Comparison of ENCODE assay signal across 1 cellular context in the genomic region with DNA sequence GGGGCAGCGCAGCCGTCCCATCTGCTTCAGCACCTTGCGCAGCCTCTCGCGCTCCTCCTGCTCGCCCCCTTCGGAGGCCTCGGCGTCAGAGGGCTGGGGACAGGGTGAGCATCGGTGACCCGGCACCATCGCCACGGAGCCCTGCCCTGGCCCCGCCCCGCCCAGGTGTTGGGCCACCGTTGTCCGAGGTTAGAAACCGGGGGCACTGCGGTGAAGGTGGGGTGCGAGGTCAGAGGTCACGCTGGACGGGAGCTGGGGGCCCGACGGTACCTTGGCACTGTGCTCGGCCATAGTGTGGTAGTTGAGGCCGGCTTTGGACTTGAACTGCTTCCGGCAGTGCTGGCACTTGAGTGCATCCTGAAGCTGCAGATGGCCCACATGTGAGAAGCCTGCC.
TF ChIP-seq lines count a peak whose summit lies in the region.

No MANE protein-coding gene starts in this region.

TF ChIP-seq in HepG2, 621 proteins besides CTCF, POLR2A, EP300 and RAD21:
- TF ChIP-seq SSRP1 (CRISPR knock-in tag; IDR thresholded peaks at IDR 0.05) (no peak), MED13 (CRISPR knock-in tag; IDR thresholded peaks at IDR 0.05) (no peak), HNRNPLL (IDR thresholded peaks at IDR 0.05; ENCODE audit: low read depth, low read length, poor library complexity, severe bottlenecking) (peak; percentile 12), TCF7 (IDR thresholded peaks at IDR 0.05; ENCODE audit: low read depth) (no peak), CHCHD3 (CRISPR knock-in tag; IDR thresholded peaks at IDR 0.05) (no peak), ZNF225 (CRISPR knock-in tag; IDR thresholded peaks at IDR 0.05) (0 out of 2 replicates have a peak, but pooled peaks have one; percentile 39), ZMAT3 (CRISPR knock-in tag; conservative IDR thresholded peaks at IDR 0.05) (no peak), POGZ (CRISPR knock-in tag; IDR thresholded peaks at IDR 0.05) (no peak), SMC3 (IDR thresholded peaks at IDR 0.05; ENCODE audit: low read length) (no peak), AGO2 (optimal IDR thresholded peaks at IDR 0.05; ENCODE audit: low read depth, low read length) (peak; percentile 65), SOX13 (IDR thresholded peaks at IDR 0.05) (no peak), SOX13 (CRISPR knock-in tag; conservative IDR thresholded peaks at IDR 0.05 in 1 of 2, IDR thresholded peaks at IDR 0.05 in 1 of 2) (no peak), ZNF607 (CRISPR knock-in tag; IDR thresholded peaks at IDR 0.05; ENCODE audit: borderline replicate concordance) (no peak), POLR2AphosphoS5 (IDR thresholded peaks at IDR 0.05; ENCODE audit: low read depth, low read length) (0 out of 2 replicates have a peak, but pooled peaks have one; percentile 11), FOXC1 (CRISPR knock-in tag; IDR thresholded peaks at IDR 0.05; ENCODE audit: borderline replicate concordance) (no peak), RBFOX2 (IDR thresholded peaks at IDR 0.05; ENCODE audit: low read depth, low read length) (peak; percentile 49), ZNF552 (CRISPR knock-in tag; IDR thresholded peaks at IDR 0.05; ENCODE audit: borderline replicate concordance) (no peak), RBAK (CRISPR knock-in tag; IDR thresholded peaks at IDR 0.05) (no peak)
- TF ChIP-seq, protein P1, sequence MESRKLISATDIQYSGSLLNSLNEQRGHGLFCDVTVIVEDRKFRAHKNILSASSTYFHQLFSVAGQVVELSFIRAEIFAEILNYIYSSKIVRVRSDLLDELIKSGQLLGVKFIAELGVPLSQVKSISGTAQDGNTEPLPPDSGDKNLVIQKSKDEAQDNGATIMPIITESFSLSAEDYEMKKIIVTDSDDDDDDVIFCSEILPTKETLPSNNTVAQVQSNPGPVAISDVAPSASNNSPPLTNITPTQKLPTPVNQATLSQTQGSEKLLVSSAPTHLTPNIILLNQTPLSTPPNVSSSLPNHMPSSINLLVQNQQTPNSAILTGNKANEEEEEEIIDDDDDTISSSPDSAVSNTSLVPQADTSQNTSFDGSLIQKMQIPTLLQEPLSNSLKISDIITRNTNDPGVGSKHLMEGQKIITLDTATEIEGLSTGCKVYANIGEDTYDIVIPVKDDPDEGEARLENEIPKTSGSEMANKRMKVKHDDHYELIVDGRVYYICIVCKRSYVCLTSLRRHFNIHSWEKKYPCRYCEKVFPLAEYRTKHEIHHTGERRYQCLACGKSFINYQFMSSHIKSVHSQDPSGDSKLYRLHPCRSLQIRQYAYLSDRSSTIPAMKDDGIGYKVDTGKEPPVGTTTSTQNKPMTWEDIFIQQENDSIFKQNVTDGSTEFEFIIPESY (CRISPR knock-in tag; IDR thresholded peaks at IDR 0.05): no peak; the same call in 1 of the 2 replicates
- TF ChIP-seq, protein P2, sequence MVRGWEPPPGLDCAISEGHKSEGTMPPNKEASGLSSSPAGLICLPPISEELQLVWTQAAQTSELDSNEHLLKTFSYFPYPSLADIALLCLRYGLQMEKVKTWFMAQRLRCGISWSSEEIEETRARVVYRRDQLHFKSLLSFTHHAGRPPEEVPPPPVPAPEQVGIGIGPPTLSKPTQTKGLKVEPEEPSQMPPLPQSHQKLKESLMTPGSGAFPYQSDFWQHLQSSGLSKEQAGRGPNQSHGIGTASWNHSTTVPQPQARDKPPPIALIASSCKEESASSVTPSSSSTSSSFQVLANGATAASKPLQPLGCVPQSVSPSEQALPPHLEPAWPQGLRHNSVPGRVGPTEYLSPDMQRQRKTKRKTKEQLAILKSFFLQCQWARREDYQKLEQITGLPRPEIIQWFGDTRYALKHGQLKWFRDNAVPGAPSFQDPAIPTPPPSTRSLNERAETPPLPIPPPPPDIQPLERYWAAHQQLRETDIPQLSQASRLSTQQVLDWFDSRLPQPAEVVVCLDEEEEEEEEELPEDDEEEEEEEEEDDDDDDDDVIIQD (CRISPR knock-in tag; IDR thresholded peaks at IDR 0.05; ENCODE audit: low read depth): no peak
- TF ChIP-seq, protein P3, sequence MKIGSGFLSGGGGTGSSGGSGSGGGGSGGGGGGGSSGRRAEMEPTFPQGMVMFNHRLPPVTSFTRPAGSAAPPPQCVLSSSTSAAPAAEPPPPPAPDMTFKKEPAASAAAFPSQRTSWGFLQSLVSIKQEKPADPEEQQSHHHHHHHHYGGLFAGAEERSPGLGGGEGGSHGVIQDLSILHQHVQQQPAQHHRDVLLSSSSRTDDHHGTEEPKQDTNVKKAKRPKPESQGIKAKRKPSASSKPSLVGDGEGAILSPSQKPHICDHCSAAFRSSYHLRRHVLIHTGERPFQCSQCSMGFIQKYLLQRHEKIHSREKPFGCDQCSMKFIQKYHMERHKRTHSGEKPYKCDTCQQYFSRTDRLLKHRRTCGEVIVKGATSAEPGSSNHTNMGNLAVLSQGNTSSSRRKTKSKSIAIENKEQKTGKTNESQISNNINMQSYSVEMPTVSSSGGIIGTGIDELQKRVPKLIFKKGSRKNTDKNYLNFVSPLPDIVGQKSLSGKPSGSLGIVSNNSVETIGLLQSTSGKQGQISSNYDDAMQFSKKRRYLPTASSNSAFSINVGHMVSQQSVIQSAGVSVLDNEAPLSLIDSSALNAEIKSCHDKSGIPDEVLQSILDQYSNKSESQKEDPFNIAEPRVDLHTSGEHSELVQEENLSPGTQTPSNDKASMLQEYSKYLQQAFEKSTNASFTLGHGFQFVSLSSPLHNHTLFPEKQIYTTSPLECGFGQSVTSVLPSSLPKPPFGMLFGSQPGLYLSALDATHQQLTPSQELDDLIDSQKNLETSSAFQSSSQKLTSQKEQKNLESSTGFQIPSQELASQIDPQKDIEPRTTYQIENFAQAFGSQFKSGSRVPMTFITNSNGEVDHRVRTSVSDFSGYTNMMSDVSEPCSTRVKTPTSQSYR (CRISPR knock-in tag; IDR thresholded peaks at IDR 0.05; ENCODE audit: borderline replicate concordance): no peak
- TF ChIP-seq, protein P4, sequence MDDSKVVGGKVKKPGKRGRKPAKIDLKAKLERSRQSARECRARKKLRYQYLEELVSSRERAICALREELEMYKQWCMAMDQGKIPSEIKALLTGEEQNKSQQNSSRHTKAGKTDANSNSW (CRISPR knock-in tag; IDR thresholded peaks at IDR 0.05; ENCODE audit: borderline replicate concordance): no peak
- TF ChIP-seq, protein P5, sequence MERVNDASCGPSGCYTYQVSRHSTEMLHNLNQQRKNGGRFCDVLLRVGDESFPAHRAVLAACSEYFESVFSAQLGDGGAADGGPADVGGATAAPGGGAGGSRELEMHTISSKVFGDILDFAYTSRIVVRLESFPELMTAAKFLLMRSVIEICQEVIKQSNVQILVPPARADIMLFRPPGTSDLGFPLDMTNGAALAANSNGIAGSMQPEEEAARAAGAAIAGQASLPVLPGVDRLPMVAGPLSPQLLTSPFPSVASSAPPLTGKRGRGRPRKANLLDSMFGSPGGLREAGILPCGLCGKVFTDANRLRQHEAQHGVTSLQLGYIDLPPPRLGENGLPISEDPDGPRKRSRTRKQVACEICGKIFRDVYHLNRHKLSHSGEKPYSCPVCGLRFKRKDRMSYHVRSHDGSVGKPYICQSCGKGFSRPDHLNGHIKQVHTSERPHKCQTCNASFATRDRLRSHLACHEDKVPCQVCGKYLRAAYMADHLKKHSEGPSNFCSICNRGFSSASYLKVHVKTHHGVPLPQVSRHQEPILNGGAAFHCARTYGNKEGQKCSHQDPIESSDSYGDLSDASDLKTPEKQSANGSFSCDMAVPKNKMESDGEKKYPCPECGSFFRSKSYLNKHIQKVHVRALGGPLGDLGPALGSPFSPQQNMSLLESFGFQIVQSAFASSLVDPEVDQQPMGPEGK (CRISPR knock-in tag; IDR thresholded peaks at IDR 0.05): no peak
